7 cellular contexts compared by ENCODE assay signal in genomic region chr1:9181990-9182783, GRCh38. TPM values are rescaled to one million over a fixed set of nuclear protein-coding genes. Genes with fewer than 3 reads are reported as not detected.
DNase-seq lines count a peak whose midpoint lies in the region; ATAC-seq, FAIRE-seq and TF ChIP-seq lines count a peak whose summit lies in the region.

No MANE protein-coding gene starts in this region.

- peak overlapping the region; percentile 97 for H4K91ac ChIP-seq in trophoblast cell (ENCODE audit: low read depth, low read length)

- intact Hi-C loops in activated T-helper 1 cell treated with anti-CD3 and anti-CD28 coated beads, Interleukin-12 subunit alpha, Interleukin-12 subunit beta, Interleukin-2, Interleukin-4 antibody, amounts not matched to agents 30 ng/mL and 10 ng/mL and 1 ng/mL, durations not matched to agents 14 hours and 24 hours and 36 hours (cut with micrococcal nuclease), result loop anchor here (1.0 to 2.0 kb wide), 3 partner anchors 14 to 309 kb away; partner anchors contain the start of gene H6PD
- intact Hi-C loops in Right ventricle myocardium superior (cut with DNase I), result no loop called here

- H3K27me3 ChIP-seq in trophoblast cell (ENCODE audit: insufficient read depth, low read length), result peaks cover 8% of the 10 kb centered on the region

- TF ChIP-seq POLR2A in GM12891 (IDR thresholded peaks at IDR 0.05; ENCODE audit: low read depth, low read length), result peak; percentile 49; the same call in 1 of the 2 replicates

- peak overlapping the region; percentile 95 for H3K14ac ChIP-seq in trophoblast cell (ENCODE audit: low read length)

- peak overlapping the region; percentile 98 for H4K12ac ChIP-seq in trophoblast cell (ENCODE audit: low read depth, low read length)

- peak overlapping the region; percentile 85 for H2AK5ac ChIP-seq in trophoblast cell (ENCODE audit: low read length)

- peak overlapping the region; percentile 70 for H3K4me2 ChIP-seq in trophoblast cell (ENCODE audit: low read length)

- peak overlapping the region; percentile 60 for H3K27ac ChIP-seq in trophoblast cell (ENCODE audit: low read depth, low read length)

- FAIRE-seq in GM12891 (lab: Jason Lieb, UNC), result peak; percentile 83

- peak overlapping the region; percentile 96 for H3K18ac ChIP-seq in trophoblast cell (ENCODE audit: low read length)

- H3K9ac ChIP-seq in trophoblast cell (ENCODE audit: low read length), result peak overlapping the region; percentile 45

- no peak overlapping the region for H3K23ac ChIP-seq in trophoblast cell (ENCODE audit: low read length)

- peaks cover 22% of the 10 kb centered on the region for H3K4me1 Mint-ChIP-seq in activated T-helper 1 cell treated with anti-CD3 and anti-CD28 coated beads, Interleukin-12 subunit alpha, Interleukin-12 subunit beta, Interleukin-2, Interleukin-4 antibody, amounts not matched to agents 30 ng/mL and 10 ng/mL and 1 ng/mL, durations not matched to agents 14 hours and 24 hours and 36 hours (ENCODE audit: low read depth)

- peak overlapping the region; percentile 92 for H4K8ac ChIP-seq in trophoblast cell (ENCODE audit: low read depth, low read length)

- H3K27me3 Mint-ChIP-seq in activated T-helper 1 cell treated with anti-CD3 and anti-CD28 coated beads, Interleukin-12 subunit alpha, Interleukin-12 subunit beta, Interleukin-2, Interleukin-4 antibody, amounts not matched to agents 30 ng/mL and 10 ng/mL and 1 ng/mL, durations not matched to agents 14 hours and 24 hours and 36 hours (ENCODE audit: insufficient read depth), result peaks cover 11% of the 10 kb centered on the region

- H3K36me3 ChIP-seq in trophoblast cell (ENCODE audit: control insufficient read depth in 1 of 2, insufficient read depth in 2 of 2, low read length in 2 of 2), result peaks cover 6 to 11% of the 10 kb centered on the region in 2 experiments

- H2BK12ac ChIP-seq in trophoblast cell (ENCODE audit: low read length), result peak overlapping the region; percentile 53

- ATAC-seq in HG02798 (IDR thresholded peaks at IDR 0.05; ENCODE audit: poor library complexity, unreplicated experiment) (peak; percentile 58), Right ventricle myocardium superior (ENCODE audit: poor library complexity) (peak; percentile 62)

- peak overlapping the region; percentile 90 for H2AFZ ChIP-seq in trophoblast cell (ENCODE audit: insufficient read depth, low read length, poor library complexity)

- peaks cover 3% of the 10 kb centered on the region for H3K36me3 Mint-ChIP-seq in activated T-helper 1 cell treated with anti-CD3 and anti-CD28 coated beads, Interleukin-12 subunit alpha, Interleukin-12 subunit beta, Interleukin-2, Interleukin-4 antibody, amounts not matched to agents 30 ng/mL and 10 ng/mL and 1 ng/mL, durations not matched to agents 14 hours and 24 hours and 36 hours (ENCODE audit: low read depth)

- H2BK120ac ChIP-seq in trophoblast cell (ENCODE audit: insufficient read depth, low read length, poor library complexity), result peak overlapping the region; percentile 92

- H2BK5ac ChIP-seq in trophoblast cell (ENCODE audit: low read depth, low read length, poor library complexity), result peak overlapping the region; percentile 92

- H3K79me2 ChIP-seq in trophoblast cell (ENCODE audit: control insufficient read depth, insufficient read depth, low read length, poor library complexity), result peaks cover 24% of the 10 kb centered on the region

- peaks cover 8 to 21% of the 10 kb centered on the region in 2 experiments for H3K4me1 ChIP-seq in trophoblast cell (ENCODE audit: control insufficient read depth in 1 of 2, insufficient read depth in 2 of 2, low read length in 2 of 2)

- H3K79me1 ChIP-seq in trophoblast cell (ENCODE audit: low read length), result peaks cover 20% of the 10 kb centered on the region

- peak overlapping the region; percentile 90 for H3K4me3 Mint-ChIP-seq in activated T-helper 1 cell treated with anti-CD3 and anti-CD28 coated beads, Interleukin-12 subunit alpha, Interleukin-12 subunit beta, Interleukin-2, Interleukin-4 antibody, amounts not matched to agents 30 ng/mL and 10 ng/mL and 1 ng/mL, durations not matched to agents 14 hours and 24 hours and 36 hours

- H3K4me3 ChIP-seq in trophoblast cell (ENCODE audit: low read depth, low read length), result peak overlapping the region; percentile 63

- DNase-seq in GM12891 (ENCODE audit: insufficient read length, low spot score), result peak; percentile 61
- DNase-seq in activated T-helper 1 cell treated with anti-CD3 and anti-CD28 coated beads, Interleukin-12 subunit alpha, Interleukin-12 subunit beta, Interleukin-2, Interleukin-4 antibody, amounts not matched to agents 30 ng/mL and 10 ng/mL and 1 ng/mL, durations not matched to agents 14 hours and 24 hours and 36 hours (ENCODE audit: low spot score), result peak; percentile 34
- DNase-seq in Right ventricle myocardium superior, result peak; percentile 60
- DNase-seq in trophoblast cell, result peak in 1 of 2 donors; percentile 29
- DNase-seq in activated gamma-delta T cell (lab: John Stamatoyannopoulos, UW), result no peak
- DNase-seq in NCI-H446 treated with DMSO at 0.1 percent for 48 hours (lab: John Stamatoyannopoulos, UW), result no peak

- H3K9me3 ChIP-seq in trophoblast cell (ENCODE audit: insufficient read depth, low read depth, low read length), result no peaks in the 10 kb centered on the region

- WGBS in trophoblast cell (ENCODE audit: extremely low coverage, insufficient coverage, insufficient read length), result no CpG with 5 or more reads among the region's 83 CpGs

- H3K4ac ChIP-seq in trophoblast cell (ENCODE audit: low read depth, low read length), result peak overlapping the region; percentile 87

- no peaks in the 10 kb centered on the region for H3K9me3 Mint-ChIP-seq in activated T-helper 1 cell treated with anti-CD3 and anti-CD28 coated beads, Interleukin-12 subunit alpha, Interleukin-12 subunit beta, Interleukin-2, Interleukin-4 antibody, amounts not matched to agents 30 ng/mL and 10 ng/mL and 1 ng/mL, durations not matched to agents 14 hours and 24 hours and 36 hours

- peak overlapping the region; percentile 85 for H3K27ac Mint-ChIP-seq in activated T-helper 1 cell treated with anti-CD3 and anti-CD28 coated beads, Interleukin-12 subunit alpha, Interleukin-12 subunit beta, Interleukin-2, Interleukin-4 antibody, amounts not matched to agents 30 ng/mL and 10 ng/mL and 1 ng/mL, durations not matched to agents 14 hours and 24 hours and 36 hours

TF ChIP-seq in GM12891, 5 proteins besides CTCF, POLR2A, EP300 and RAD21:
- TF ChIP-seq PAX5 (IDR thresholded peaks at IDR 0.05; ENCODE audit: insufficient read depth, low read length, severe bottlenecking) (no peak), TAF1 (IDR thresholded peaks at IDR 0.05; ENCODE audit: low read depth, low read length) (peak; percentile 9; the same call in 1 of the 2 replicates)
TF ChIP-seq in GM12891: peak in this region for 1.

RNA-seq across cellular contexts. Expression of gene H6PD, which starts 52.4 kb away (rescaled TPM):
- polyA plus RNA-seq in GM12891 (2012; ENCODE audit: low read depth, missing spikeins), result 8.7 TPM
- 15.7 TPM in 2 replicates for total RNA-seq in activated T-helper 1 cell treated with anti-CD3 and anti-CD28 coated beads, Interleukin-12 subunit alpha, Interleukin-12 subunit beta, Interleukin-2, Interleukin-4 antibody, amounts not matched to agents 30 ng/mL and 10 ng/mL and 1 ng/mL, durations not matched to agents 14 hours and 24 hours and 36 hours
- total RNA-seq in Right ventricle myocardium superior, result 20.9 TPM
- 9.1 and 9.4 TPM in 2 replicates for polyA plus RNA-seq in trophoblast cell (2013)

RNA-seq across cellular contexts. Expression of gene GPR157, which starts 53.3 kb away (rescaled TPM):
- polyA plus RNA-seq in GM12891 (2012; ENCODE audit: low read depth, missing spikeins), result 6.8 TPM
- 2.8 and 3.8 TPM in 2 replicates for total RNA-seq in activated T-helper 1 cell treated with anti-CD3 and anti-CD28 coated beads, Interleukin-12 subunit alpha, Interleukin-12 subunit beta, Interleukin-2, Interleukin-4 antibody, amounts not matched to agents 30 ng/mL and 10 ng/mL and 1 ng/mL, durations not matched to agents 14 hours and 24 hours and 36 hours
- 49.4 TPM for total RNA-seq in Right ventricle myocardium superior
- 24.0 and 27.8 TPM in 2 replicates for polyA plus RNA-seq in trophoblast cell (2013)

Comparison
In these comparisons a context has a peak if more than half of its experiments do, and no peak if none do; other contexts are left out.
1. DNase-seq: peak in GM12891 (single experiment), activated T-helper 1 cell treated with anti-CD3 and anti-CD28 coated beads, Interleukin-12 subunit alpha, Interleukin-12 subunit beta, Interleukin-2, Interleukin-4 antibody, amounts not matched to agents 30 ng/mL and 10 ng/mL and 1 ng/mL, durations not matched to agents 14 hours and 24 hours and 36 hours (single experiment) and Right ventricle myocardium superior (single experiment); none in activated gamma-delta T cell (single experiment) and NCI-H446 treated with DMSO at 0.1 percent for 48 hours (single experiment).
2. RNA of gene GPR157, which starts 53.3 kb away (total RNA-seq): 49.4 TPM in Right ventricle myocardium superior (single experiment); 2.8 to 3.8 TPM in activated T-helper 1 cell treated with anti-CD3 and anti-CD28 coated beads, Interleukin-12 subunit alpha, Interleukin-12 subunit beta, Interleukin-2, Interleukin-4 antibody, amounts not matched to agents 30 ng/mL and 10 ng/mL and 1 ng/mL, durations not matched to agents 14 hours and 24 hours and 36 hours; every median in the first group is over 10 times any median in the second.